In genomic region chr2:151765760-151766159, GRCh38 we compare ENCODE assay signal across 13 cellular contexts. TPM values are rescaled to one million over a fixed set of nuclear protein-coding genes. Genes with fewer than 3 reads are reported as not detected.
DNase-seq lines count a peak whose midpoint lies in the region; ATAC-seq and TF ChIP-seq lines count a peak whose summit lies in the region.
"Had no signal": no experiment of that assay in that cellular context is flagged by ENCODE, and none has a peak within 500 bp of the region (broad histone marks: within the 10 kb centered on the region; RNA-seq: fewer than 3 reads in every experiment).

No MANE protein-coding gene starts in this region.

- DNase-seq in COLO668 (lab: John Stamatoyannopoulos, UW; ENCODE audit: unreplicated experiment) (peak; percentile 16), GM20000 (ENCODE audit: low spot score) (peak; percentile 25), NCI-H748 treated with DMSO at 0.1 percent for 48 hours (lab: John Stamatoyannopoulos, UW) (peak; percentile 29), immature natural killer cell (peak; percentile 25 to 30 (median 25)), activated gamma-delta T cell (lab: John Stamatoyannopoulos, UW) (no peak), tibial nerve (ENCODE audit: low spot score in 2 of 2) (no peak), NCI-H226 (no peak)
- DNase-seq: activated effector memory CD4-positive, alpha-beta T cell treated with anti-CD3 and anti-CD28 coated beads, Interleukin-2, amount 50 U/mL, for 16 hours; left cardiac atrium; NCI-H2171; SIG-M5 had no signal

- H3K27ac Mint-ChIP-seq in immature natural killer cell, result peak overlapping the region; percentile 63 to 87 (median 74)

- TF ChIP-seq EP300 in tibial nerve (IDR thresholded peaks at IDR 0.05), result no peak

- H3K9me3 Mint-ChIP-seq in immature natural killer cell, result no peaks in the 10 kb centered on the region

- no peak for TF ChIP-seq POLR2A in tibial nerve (IDR thresholded peaks at IDR 0.05)

- peaks cover 0 to 12% (median 4%) of the 10 kb centered on the region in 4 donors for H3K4me1 ChIP-seq in tibial nerve

- peaks cover 0 to 3% (median 0%) of the 10 kb centered on the region in 3 donors for H3K36me3 ChIP-seq in tibial nerve

- H3K27me3 Mint-ChIP-seq in immature natural killer cell (ENCODE audit: low read depth in 3 of 3), result peaks cover 0 to 2% (median 0%) of the 10 kb centered on the region in 3 donors

- peaks cover 43 to 62% of the 10 kb centered on the region in 2 donors for H3K4me1 Mint-ChIP-seq in immature natural killer cell

- peaks cover 0 to 13% (median 4%) of the 10 kb centered on the region in 3 donors for H3K36me3 Mint-ChIP-seq in immature natural killer cell

- H3K27ac ChIP-seq in tibial nerve, result no peak overlapping the region

- no peak for ATAC-seq in GM21515 (IDR thresholded peaks at IDR 0.05; ENCODE audit: unreplicated experiment)

- 76 to 84% methylated on average over 10 of the region's 10 CpGs for WGBS in tibial nerve, 2 donors

- H3K4me3 ChIP-seq in tibial nerve, result no peak overlapping the region

- TF ChIP-seq CTCF in GM20000 (IDR thresholded peaks at IDR 0.05; ENCODE audit: extremely low read depth, missing control alignments) (no peak), tibial nerve (IDR thresholded peaks at IDR 0.05) (no peak)

- H3K9me3 ChIP-seq in tibial nerve, result peaks cover 0 to 4% (median 0%) of the 10 kb centered on the region in 4 donors

- H3K4me3 Mint-ChIP-seq in immature natural killer cell, result peak overlapping the region; percentile 33 to 67 (median 51)
- H3K4me3 Mint-ChIP-seq: CD14-positive monocyte had no signal

- no peaks in the 10 kb centered on the region for H3K27me3 ChIP-seq in tibial nerve

RNA-seq across cellular contexts. Expression of gene NEB, which starts 31.5 kb away (rescaled TPM):
- polyA plus RNA-seq in immature natural killer cell, result under 1 TPM in 1 of 3 donors, not detected in 2; 0.61 TPM
- total RNA-seq in tibial nerve, result 1 to 10 TPM; 1.2 to 2.2 (median 1.5) TPM
- polyA plus RNA-seq: CD14-positive monocyte had no signal

Comparison
In these comparisons a context has a peak if more than half of its experiments do, and no peak if none do; other contexts are left out.
1. DNase-seq: peak in COLO668 (single experiment), GM20000 (single experiment), NCI-H748 treated with DMSO at 0.1 percent for 48 hours (single experiment) and immature natural killer cell (3 of 3); none in activated gamma-delta T cell (single experiment), tibial nerve (0 of 2) and NCI-H226 (single experiment).